Comparison of ENCODE assay signal across 3 cellular contexts in genomic region chr7:76223286-76223972, GRCh38.
TF ChIP-seq lines count a peak whose summit lies in the region.

No MANE protein-coding gene starts in this region.

TF ChIP-seq in GM23338, 12 proteins besides CTCF, POLR2A, EP300 and RAD21 (continues in another document):
- TF ChIP-seq ZNF331 (CRISPR knock-in tag; IDR thresholded peaks at IDR 0.05; ENCODE audit: low read depth) = no peak
- TF ChIP-seq STAT1 (IDR thresholded peaks at IDR 0.05; ENCODE audit: unreplicated experiment) = no peak
- TF ChIP-seq, protein P1, sequence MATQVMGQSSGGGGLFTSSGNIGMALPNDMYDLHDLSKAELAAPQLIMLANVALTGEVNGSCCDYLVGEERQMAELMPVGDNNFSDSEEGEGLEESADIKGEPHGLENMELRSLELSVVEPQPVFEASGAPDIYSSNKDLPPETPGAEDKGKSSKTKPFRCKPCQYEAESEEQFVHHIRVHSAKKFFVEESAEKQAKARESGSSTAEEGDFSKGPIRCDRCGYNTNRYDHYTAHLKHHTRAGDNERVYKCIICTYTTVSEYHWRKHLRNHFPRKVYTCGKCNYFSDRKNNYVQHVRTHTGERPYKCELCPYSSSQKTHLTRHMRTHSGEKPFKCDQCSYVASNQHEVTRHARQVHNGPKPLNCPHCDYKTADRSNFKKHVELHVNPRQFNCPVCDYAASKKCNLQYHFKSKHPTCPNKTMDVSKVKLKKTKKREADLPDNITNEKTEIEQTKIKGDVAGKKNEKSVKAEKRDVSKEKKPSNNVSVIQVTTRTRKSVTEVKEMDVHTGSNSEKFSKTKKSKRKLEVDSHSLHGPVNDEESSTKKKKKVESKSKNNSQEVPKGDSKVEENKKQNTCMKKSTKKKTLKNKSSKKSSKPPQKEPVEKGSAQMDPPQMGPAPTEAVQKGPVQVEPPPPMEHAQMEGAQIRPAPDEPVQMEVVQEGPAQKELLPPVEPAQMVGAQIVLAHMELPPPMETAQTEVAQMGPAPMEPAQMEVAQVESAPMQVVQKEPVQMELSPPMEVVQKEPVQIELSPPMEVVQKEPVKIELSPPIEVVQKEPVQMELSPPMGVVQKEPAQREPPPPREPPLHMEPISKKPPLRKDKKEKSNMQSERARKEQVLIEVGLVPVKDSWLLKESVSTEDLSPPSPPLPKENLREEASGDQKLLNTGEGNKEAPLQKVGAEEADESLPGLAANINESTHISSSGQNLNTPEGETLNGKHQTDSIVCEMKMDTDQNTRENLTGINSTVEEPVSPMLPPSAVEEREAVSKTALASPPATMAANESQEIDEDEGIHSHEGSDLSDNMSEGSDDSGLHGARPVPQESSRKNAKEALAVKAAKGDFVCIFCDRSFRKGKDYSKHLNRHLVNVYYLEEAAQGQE (IDR thresholded peaks at IDR 0.05; ENCODE audit: unreplicated experiment) = no peak
- no peak for TF ChIP-seq EZH2phosphoT487 (IDR thresholded peaks at IDR 0.05; ENCODE audit: unreplicated experiment)

TF ChIP-seq in HCT116, 20 proteins besides CTCF, POLR2A, EP300 and RAD21:
- no peak for TF ChIP-seq SIN3A (IDR thresholded peaks at IDR 0.05; ENCODE audit: low read depth)
- TF ChIP-seq, protein P2, sequence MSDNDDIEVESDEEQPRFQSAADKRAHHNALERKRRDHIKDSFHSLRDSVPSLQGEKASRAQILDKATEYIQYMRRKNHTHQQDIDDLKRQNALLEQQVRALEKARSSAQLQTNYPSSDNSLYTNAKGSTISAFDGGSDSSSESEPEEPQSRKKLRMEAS (IDR thresholded peaks at IDR 0.05) = no peak
- no peak for TF ChIP-seq YY1 (IDR thresholded peaks at IDR 0.05; ENCODE audit: extremely low read depth, insufficient replicate concordance, low read depth, low read length)
- TF ChIP-seq ZFX (IDR thresholded peaks at IDR 0.05) = no peak
- no peak for TF ChIP-seq POLR2AphosphoS5 (IDR thresholded peaks at IDR 0.05; ENCODE audit: low read depth, low read length)
- no peak for TF ChIP-seq SRF (IDR thresholded peaks at IDR 0.05; ENCODE audit: low read depth)
- TF ChIP-seq JUND (IDR thresholded peaks at IDR 0.05) = no peak
- TF ChIP-seq FOSL1 (IDR thresholded peaks at IDR 0.05; ENCODE audit: low read depth) = no peak
- TF ChIP-seq ATF3 (IDR thresholded peaks at IDR 0.05) = no peak
- TF ChIP-seq, protein P3, sequence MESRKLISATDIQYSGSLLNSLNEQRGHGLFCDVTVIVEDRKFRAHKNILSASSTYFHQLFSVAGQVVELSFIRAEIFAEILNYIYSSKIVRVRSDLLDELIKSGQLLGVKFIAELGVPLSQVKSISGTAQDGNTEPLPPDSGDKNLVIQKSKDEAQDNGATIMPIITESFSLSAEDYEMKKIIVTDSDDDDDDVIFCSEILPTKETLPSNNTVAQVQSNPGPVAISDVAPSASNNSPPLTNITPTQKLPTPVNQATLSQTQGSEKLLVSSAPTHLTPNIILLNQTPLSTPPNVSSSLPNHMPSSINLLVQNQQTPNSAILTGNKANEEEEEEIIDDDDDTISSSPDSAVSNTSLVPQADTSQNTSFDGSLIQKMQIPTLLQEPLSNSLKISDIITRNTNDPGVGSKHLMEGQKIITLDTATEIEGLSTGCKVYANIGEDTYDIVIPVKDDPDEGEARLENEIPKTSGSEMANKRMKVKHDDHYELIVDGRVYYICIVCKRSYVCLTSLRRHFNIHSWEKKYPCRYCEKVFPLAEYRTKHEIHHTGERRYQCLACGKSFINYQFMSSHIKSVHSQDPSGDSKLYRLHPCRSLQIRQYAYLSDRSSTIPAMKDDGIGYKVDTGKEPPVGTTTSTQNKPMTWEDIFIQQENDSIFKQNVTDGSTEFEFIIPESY (IDR thresholded peaks at IDR 0.05; ENCODE audit: extremely low read depth, insufficient replicate concordance, low read length) = no peak
- TF ChIP-seq SP1 (IDR thresholded peaks at IDR 0.05; ENCODE audit: low read depth) = no peak
- TF ChIP-seq CBX3 (IDR thresholded peaks at IDR 0.05; ENCODE audit: low read depth) = no peak

TF ChIP-seq in H1, 55 proteins besides CTCF, POLR2A, EP300 and RAD21:
- no peak for TF ChIP-seq KDM5A (IDR thresholded peaks at IDR 0.05; ENCODE audit: low read length)
- TF ChIP-seq, protein P4, sequence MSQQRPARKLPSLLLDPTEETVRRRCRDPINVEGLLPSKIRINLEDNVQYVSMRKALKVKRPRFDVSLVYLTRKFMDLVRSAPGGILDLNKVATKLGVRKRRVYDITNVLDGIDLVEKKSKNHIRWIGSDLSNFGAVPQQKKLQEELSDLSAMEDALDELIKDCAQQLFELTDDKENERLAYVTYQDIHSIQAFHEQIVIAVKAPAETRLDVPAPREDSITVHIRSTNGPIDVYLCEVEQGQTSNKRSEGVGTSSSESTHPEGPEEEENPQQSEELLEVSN (IDR thresholded peaks at IDR 0.05) = no peak
- no peak for TF ChIP-seq KDM1A (IDR thresholded peaks at IDR 0.05; ENCODE audit: borderline replicate concordance, low read length)
- no peak for TF ChIP-seq KDM4A (IDR thresholded peaks at IDR 0.05; ENCODE audit: low read depth, low read length, severe bottlenecking)
- no peak for TF ChIP-seq SIX5 (IDR thresholded peaks at IDR 0.05; ENCODE audit: low read depth, low read length)
- TF ChIP-seq HDAC2 (IDR thresholded peaks at IDR 0.05; ENCODE audit: borderline replicate concordance in 1 of 2, low read depth in 2 of 2, low read length in 2 of 2) = no peak
- TF ChIP-seq, protein P2 (IDR thresholded peaks at IDR 0.05) = no peak
- TF ChIP-seq ATF3 (IDR thresholded peaks at IDR 0.05; ENCODE audit: insufficient read depth, low read depth, low read length) = no peak
- no peak for TF ChIP-seq HDAC6 (IDR thresholded peaks at IDR 0.05; ENCODE audit: low read depth, low read length)
- no peak for TF ChIP-seq CBX8 (IDR thresholded peaks at IDR 0.05; ENCODE audit: borderline replicate concordance, low read depth, low read length)
- TF ChIP-seq RNF2 (IDR thresholded peaks at IDR 0.05; ENCODE audit: borderline replicate concordance, low read depth, low read length, missing control alignments, poor library complexity, severe bottlenecking) = no peak
- no peak for TF ChIP-seq CBX5 (IDR thresholded peaks at IDR 0.05; ENCODE audit: low read depth, low read length)
- TF ChIP-seq GTF2F1 (IDR thresholded peaks at IDR 0.05; ENCODE audit: borderline replicate concordance, low read depth, low read length) = no peak
- TF ChIP-seq POU5F1 (IDR thresholded peaks at IDR 0.05; ENCODE audit: low read depth, low read length) = no peak
